ENCODE assay signal across 21 cellular contexts in genomic region chr19:47696635-47697034, GRCh38. TPM values are rescaled to one million over a fixed set of nuclear protein-coding genes. Genes with fewer than 3 reads are reported as not detected.
"Had no signal": no experiment of that assay in that cellular context is flagged by ENCODE, and none has a peak within 500 bp of the region (broad histone marks: within the 10 kb centered on the region; RNA-seq: fewer than 3 reads in every experiment).

No MANE protein-coding gene starts in this region.

- H3K27me3 Mint-ChIP-seq: naive B cell; natural killer cell treated with Interleukin-12 subunit alpha and Interleukin-12 subunit beta and Interleukin-15 and Interleukin-18, amount 100 ng/mL, for 72 hours; progenitor cell of endocrine pancreas; type B pancreatic cell had no signal

- H3K27me3 ChIP-seq: neutrophil, stomach, testis, tibial artery had no signal

- H3K9me3 Mint-ChIP-seq: mesothelial cell of epicardium; naive B cell; natural killer cell treated with Interleukin-12 subunit alpha and Interleukin-12 subunit beta and Interleukin-15 and Interleukin-18, amount 100 ng/mL, for 72 hours; neural crest cell; stimulated activated effector memory CD8-positive, alpha-beta T cell treated with anti-CD3 and anti-CD28 coated beads, Interleukin-12 subunit alpha, Interleukin-12 subunit beta, amount 100 ng/mL, for 72 hours; type B pancreatic cell had no signal

- H3K4me3 Mint-ChIP-seq: mesothelial cell of epicardium; naive B cell; natural killer cell treated with Interleukin-12 subunit alpha and Interleukin-12 subunit beta and Interleukin-15 and Interleukin-18, amount 100 ng/mL, for 72 hours; neural crest cell; stimulated activated effector memory CD8-positive, alpha-beta T cell treated with anti-CD3 and anti-CD28 coated beads, Interleukin-12 subunit alpha, Interleukin-12 subunit beta, amount 100 ng/mL, for 72 hours; type B pancreatic cell had no signal

- H3K9me3 ChIP-seq: mucosa of descending colon, neutrophil, stomach, testis, tibial artery had no signal

- H3K27ac Mint-ChIP-seq: mesothelial cell of epicardium, progenitor cell of endocrine pancreas, type B pancreatic cell had no signal

- H3K4me1 Mint-ChIP-seq: mesothelial cell of epicardium had no signal

- H3K36me3 Mint-ChIP-seq: natural killer cell treated with Interleukin-12 subunit alpha and Interleukin-12 subunit beta and Interleukin-15 and Interleukin-18, amount 100 ng/mL, for 72 hours; type B pancreatic cell had no signal

- DNase-seq: cerebellar nuclear complex; cortex of kidney; foreskin fibroblast; mesenchymal stem cell; mucosa of descending colon; naive B cell; stimulated activated CD4-positive, alpha-beta T cell treated with anti-CD3 and anti-CD28 coated beads, Interleukin-2, amount 100 ng/mL, for 24 hours; stimulated activated CD4-positive, alpha-beta T cell treated with anti-CD3 and anti-CD28 coated beads, Interleukin-4, amount 100 ng/mL, for 24 hours; stimulated activated naive CD4-positive, alpha-beta T cell treated with Interleukin-2 at 50 U/mL for 16 hours; stomach; testis; tibial artery had no signal

- H3K4me1 ChIP-seq: parathyroid adenoma had no signal

- H3K27ac ChIP-seq: epithelial cell of prostate, neutrophil, parathyroid adenoma, testis, tibial artery had no signal

- H3K4me3 ChIP-seq: mucosa of descending colon, stomach, testis, tibial artery had no signal

RNA-seq across cellular contexts. Expression of gene EHD2, which starts 16.6 kb away (rescaled TPM):
- total RNA-seq: natural killer cell treated with Interleukin-12 subunit alpha and Interleukin-12 subunit beta and Interleukin-15 and Interleukin-18, amount 100 ng/mL, for 72 hours had no signal
